Comparison of ENCODE assay signal across 1 cellular context in the genomic region with DNA sequence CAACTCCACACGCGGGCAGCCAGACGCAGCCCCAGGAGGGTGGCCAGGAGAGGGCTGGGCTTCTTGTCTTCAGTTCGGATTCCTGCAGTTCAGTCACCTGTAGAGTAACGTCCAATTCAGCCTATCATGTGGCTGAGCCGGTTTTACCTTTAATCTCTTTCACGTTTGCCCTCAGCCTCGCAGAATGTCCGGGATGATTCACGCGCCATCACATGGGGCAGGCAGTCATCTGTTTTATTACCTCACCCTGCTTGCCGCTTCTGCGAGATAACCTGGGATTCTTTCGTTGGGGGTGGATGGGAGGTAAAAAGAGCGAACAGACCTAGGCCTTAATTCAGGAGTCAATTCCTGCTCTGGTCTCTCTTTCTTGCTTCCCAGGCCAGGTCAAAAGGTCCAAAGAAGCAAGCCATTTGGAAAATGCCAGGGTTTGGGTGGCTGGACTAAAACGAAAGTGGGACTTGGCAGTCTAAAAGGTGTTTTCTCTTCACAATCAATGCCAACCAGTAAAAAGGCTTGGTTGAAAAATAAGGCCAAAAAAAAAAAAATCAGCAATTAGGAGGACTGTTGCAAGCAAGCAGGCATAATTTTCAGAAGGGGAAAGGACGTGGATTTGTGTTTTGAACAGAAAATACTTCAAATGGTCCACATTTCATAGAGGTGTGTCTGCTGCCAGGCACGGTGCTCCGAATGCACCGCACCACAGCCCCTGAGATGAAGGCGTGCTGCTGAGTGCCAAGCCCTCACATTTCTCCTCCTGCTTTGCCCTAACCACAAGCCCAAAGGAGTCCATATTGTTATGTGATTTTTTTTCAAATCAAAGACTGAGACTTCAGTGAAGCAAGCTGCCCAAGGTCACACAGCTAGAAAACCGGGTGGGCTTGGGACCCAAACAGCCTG.
TF ChIP-seq lines count a peak whose summit lies in the region.

No MANE protein-coding gene starts in this region.

TF ChIP-seq in liver, 16 proteins besides CTCF, POLR2A, EP300 and RAD21 (continued from another document):
- TF ChIP-seq, protein P1, sequence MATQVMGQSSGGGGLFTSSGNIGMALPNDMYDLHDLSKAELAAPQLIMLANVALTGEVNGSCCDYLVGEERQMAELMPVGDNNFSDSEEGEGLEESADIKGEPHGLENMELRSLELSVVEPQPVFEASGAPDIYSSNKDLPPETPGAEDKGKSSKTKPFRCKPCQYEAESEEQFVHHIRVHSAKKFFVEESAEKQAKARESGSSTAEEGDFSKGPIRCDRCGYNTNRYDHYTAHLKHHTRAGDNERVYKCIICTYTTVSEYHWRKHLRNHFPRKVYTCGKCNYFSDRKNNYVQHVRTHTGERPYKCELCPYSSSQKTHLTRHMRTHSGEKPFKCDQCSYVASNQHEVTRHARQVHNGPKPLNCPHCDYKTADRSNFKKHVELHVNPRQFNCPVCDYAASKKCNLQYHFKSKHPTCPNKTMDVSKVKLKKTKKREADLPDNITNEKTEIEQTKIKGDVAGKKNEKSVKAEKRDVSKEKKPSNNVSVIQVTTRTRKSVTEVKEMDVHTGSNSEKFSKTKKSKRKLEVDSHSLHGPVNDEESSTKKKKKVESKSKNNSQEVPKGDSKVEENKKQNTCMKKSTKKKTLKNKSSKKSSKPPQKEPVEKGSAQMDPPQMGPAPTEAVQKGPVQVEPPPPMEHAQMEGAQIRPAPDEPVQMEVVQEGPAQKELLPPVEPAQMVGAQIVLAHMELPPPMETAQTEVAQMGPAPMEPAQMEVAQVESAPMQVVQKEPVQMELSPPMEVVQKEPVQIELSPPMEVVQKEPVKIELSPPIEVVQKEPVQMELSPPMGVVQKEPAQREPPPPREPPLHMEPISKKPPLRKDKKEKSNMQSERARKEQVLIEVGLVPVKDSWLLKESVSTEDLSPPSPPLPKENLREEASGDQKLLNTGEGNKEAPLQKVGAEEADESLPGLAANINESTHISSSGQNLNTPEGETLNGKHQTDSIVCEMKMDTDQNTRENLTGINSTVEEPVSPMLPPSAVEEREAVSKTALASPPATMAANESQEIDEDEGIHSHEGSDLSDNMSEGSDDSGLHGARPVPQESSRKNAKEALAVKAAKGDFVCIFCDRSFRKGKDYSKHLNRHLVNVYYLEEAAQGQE (IDR thresholded peaks at IDR 0.05), result peak; percentile 55
- TF ChIP-seq JUND (IDR thresholded peaks at IDR 0.05) (peak; percentile 90 to 93), HNF4A (conservative IDR thresholded peaks at IDR 0.05) (peak; percentile 48 to 69), RXRA (IDR thresholded peaks at IDR 0.05) (peak; percentile 73 to 88)
